In genomic region chr12:29780084-29780483, GRCh38 we compare ENCODE assay signal across 16 cellular contexts. TPM values are rescaled to one million over a fixed set of nuclear protein-coding genes. Genes with fewer than 3 reads are reported as not detected.
DNase-seq lines count a peak whose midpoint lies in the region; ATAC-seq, FAIRE-seq and TF ChIP-seq lines count a peak whose summit lies in the region.
"Had no signal": no experiment of that assay in that cellular context is flagged by ENCODE, and none has a peak within 500 bp of the region (broad histone marks: within the 10 kb centered on the region; RNA-seq: fewer than 3 reads in every experiment).

No MANE protein-coding gene starts in this region.

- no peak for TF ChIP-seq RAD21 in H1 (IDR thresholded peaks at IDR 0.05 in 1 of 2, conservative IDR thresholded peaks at IDR 0.05 in 1 of 2; ENCODE audit: low read depth in 2 of 2, low read length in 2 of 2)

- H4K20me1 ChIP-seq in KMS-11 (ENCODE audit: insufficient read depth) (no peaks in the 10 kb centered on the region), H1 (replicated peaks in 1 of 2; ENCODE audit: control insufficient read depth in 1 of 2, insufficient read depth in 2 of 2, low read length in 2 of 2) (peaks cover 0 to 4% of the 10 kb centered on the region in 2 experiments)
- H4K20me1 ChIP-seq: BLaER1 treated with 17β-estradiol and CSF1 and Interleukin-3, amounts not matched to agents 10 nM and 100 nM had no signal

- H3K27me3 ChIP-seq in KMS-11 (ENCODE audit: insufficient read depth, low read depth) = no peaks in the 10 kb centered on the region
- H3K27me3 ChIP-seq in H1 (replicated peaks in 1 of 4; ENCODE audit: control insufficient read depth in 3 of 4, extremely low read depth in 1 of 4, insufficient read depth in 3 of 4, low read length in 3 of 4) = peaks cover 0 to 2% (median 0%) of the 10 kb centered on the region in 4 experiments; a peak in 2 of 7 replicates
- no peaks in the 10 kb centered on the region for H3K27me3 ChIP-seq in psoas muscle (ENCODE audit: insufficient read depth in 3 of 3, low read length in 2 of 3)
- H3K27me3 ChIP-seq: BLaER1 treated with 17β-estradiol and CSF1 and Interleukin-3, amounts not matched to agents 10 nM and 100 nM had no signal

- no peak overlapping the region for H2AK5ac ChIP-seq in H1 (ENCODE audit: low read depth, low read length)

- no peak overlapping the region for H3K14ac ChIP-seq in H1 (ENCODE audit: insufficient read length)

- no peak overlapping the region for H3K23ac ChIP-seq in H1 (ENCODE audit: insufficient read length)

- H3K9ac ChIP-seq in KMS-11 = no peak overlapping the region
- no peak overlapping the region for H3K9ac ChIP-seq in H1 (replicated peaks in 1 of 4; ENCODE audit: extremely low read depth in 1 of 4, low read depth in 3 of 4, low read length in 3 of 4)
- H3K9ac ChIP-seq: BLaER1 treated with 17β-estradiol and CSF1 and Interleukin-3, amounts not matched to agents 10 nM and 100 nM; GM23248 had no signal

- H3K36me3 ChIP-seq in KMS-11 (ENCODE audit: insufficient read depth) (no peaks in the 10 kb centered on the region; the same call in 1 of the 2 replicates), H1 (ENCODE audit: control insufficient read depth in 2 of 4, insufficient read depth in 4 of 4, low read length in 3 of 4) (peaks cover 0 to 16% (median 5%) of the 10 kb centered on the region in 4 experiments; a peak in 3 of 8 replicates), psoas muscle (ENCODE audit: insufficient read depth in 1 of 2, low read depth in 1 of 2) (peaks cover 0 to 3% of the 10 kb centered on the region in 2 donors)
- H3K36me3 ChIP-seq: BLaER1 treated with 17β-estradiol and CSF1 and Interleukin-3, amounts not matched to agents 10 nM and 100 nM had no signal

- DNase-seq in NCI-H2171 treated with DMSO at 0.1 percent for 48 hours (lab: John Stamatoyannopoulos, UW) (peak; percentile 9), NCI-H2171 (lab: John Stamatoyannopoulos, UW) (no peak), H1 (ENCODE audit: low read depth in 1 of 2, low spot score in 2 of 2) (no peak), psoas muscle (no peak), HPDE6-E6E7 (ENCODE audit: extremely low spot score) (no peak)
- DNase-seq in activated effector memory CD4-positive, alpha-beta T cell treated with anti-CD3 and anti-CD28 coated beads, Interleukin-2, amount 50 U/mL, for 16 hours = no peak
- DNase-seq: CD4-positive, CD25-positive, alpha-beta regulatory T cell; DMS53; GF-D8; GM23248; H7 had no signal

- H3K4me2 ChIP-seq in KMS-11 (peak overlapping the region; percentile 89; the same call in 1 of the 2 replicates), H1 (ENCODE audit: insufficient read depth in 1 of 2, low read depth in 2 of 2, low read length in 2 of 2) (no peak overlapping the region)
- H3K4me2 ChIP-seq: BLaER1 treated with 17β-estradiol and CSF1 and Interleukin-3, amounts not matched to agents 10 nM and 100 nM had no signal

- peaks cover 8% of the 10 kb centered on the region; the same call in 1 of the 2 replicates for H3K23me2 ChIP-seq in H1 (ENCODE audit: low read depth, low read length)

- H3K9me3 ChIP-seq in H1 (ENCODE audit: insufficient read depth in 2 of 2, low read depth in 1 of 2, low read length in 1 of 2) (peaks cover 18 to 20% of the 10 kb centered on the region in 2 experiments), psoas muscle (no peaks in the 10 kb centered on the region)

- no peak overlapping the region for H2AFZ ChIP-seq in KMS-11 (ENCODE audit: low read depth)
- no peak overlapping the region for H2AFZ ChIP-seq in H1 (ENCODE audit: low read length)
- H2AFZ ChIP-seq: GM23248 had no signal

- H2BK12ac ChIP-seq in H1 (ENCODE audit: low read depth, low read length) = no peak overlapping the region

- no peak overlapping the region for H3K4me3 ChIP-seq in KMS-11 (IDR thresholded peaks at IDR 0.05; ENCODE audit: insufficient read depth, low read depth, low read length)
- no peak overlapping the region for H3K4me3 ChIP-seq in H1 (ENCODE audit: extremely low read depth in 1 of 4, insufficient read depth in 2 of 4, low read depth in 3 of 4, low read length in 4 of 4)
- H3K4me3 ChIP-seq in psoas muscle = peak overlapping the region; percentile 75
- H3K4me3 ChIP-seq: BLaER1 treated with 17β-estradiol and CSF1 and Interleukin-3, amounts not matched to agents 10 nM and 100 nM; GM23248 had no signal

- H2BK5ac ChIP-seq in H1 (ENCODE audit: low read depth, low read length) = no peak overlapping the region

- no peak for TF ChIP-seq POLR2A in H1 (IDR thresholded peaks at IDR 0.05; ENCODE audit: control extremely low read depth in 1 of 2, low read depth in 2 of 2, low read length in 2 of 2)

- TF ChIP-seq EP300 in H1 (IDR thresholded peaks at IDR 0.05; ENCODE audit: borderline replicate concordance in 1 of 2, low read depth in 2 of 2, low read length in 2 of 2) = no peak

- H2BK20ac ChIP-seq in H1 (ENCODE audit: low read length) = no peak overlapping the region

- ATAC-seq in psoas muscle (no peak), HG02763 (IDR thresholded peaks at IDR 0.05; ENCODE audit: unreplicated experiment) (no peak)

- H3K18ac ChIP-seq in H1 (ENCODE audit: extremely low read depth, low read length) = no peak overlapping the region

- H3K27ac ChIP-seq in KMS-11 = no peak overlapping the region; the same call in 1 of the 2 replicates
- no peak overlapping the region for H3K27ac ChIP-seq in H1 (ENCODE audit: low read depth, low read length)
- no peak overlapping the region for H3K27ac ChIP-seq in psoas muscle
- H3K27ac ChIP-seq: 22Rv1; BLaER1 treated with 17β-estradiol and CSF1 and Interleukin-3, amounts not matched to agents 10 nM and 100 nM; GM23248 had no signal

- POLR2A ChIA-PET in H1 (lab: Charles Lee; ENCODE audit: partially characterized antibody) = no interaction called here

- H4K91ac ChIP-seq in H1 (replicated peaks; ENCODE audit: insufficient read length, low read length) = no peak overlapping the region

- H4K8ac ChIP-seq in H1 (ENCODE audit: extremely low read depth, insufficient read depth, low read length) = no peak overlapping the region

- H3K79me2 ChIP-seq in KMS-11 (ENCODE audit: insufficient read depth, low read depth) = peaks cover 52% of the 10 kb centered on the region
- peaks cover 4 to 75% of the 10 kb centered on the region in 2 experiments for H3K79me2 ChIP-seq in H1 (ENCODE audit: control insufficient read depth in 1 of 2, insufficient read depth in 2 of 2, low read length in 2 of 2)

- H3K56ac ChIP-seq in H1 (replicated peaks; ENCODE audit: insufficient read length, low read depth, low read length) = no peak overlapping the region

- H2BK120ac ChIP-seq in H1 (replicated peaks; ENCODE audit: low read depth, low read length) = no peak overlapping the region

- no peak overlapping the region for H4K5ac ChIP-seq in H1 (ENCODE audit: insufficient read length, low read depth, low read length)

- CTCF ChIA-PET in H1 (lab: Charles Lee; ENCODE audit: partially characterized antibody) = no interaction called here

- no peak overlapping the region for H2BK15ac ChIP-seq in H1 (ENCODE audit: low read length)

- no peak for FAIRE-seq in H1 (lab: Jason Lieb, UNC)
- FAIRE-seq: GM18507 had no signal

- no peak for TF ChIP-seq CTCF in KMS-11 (conservative IDR thresholded peaks at IDR 0.05; ENCODE audit: low read depth, low read length)
- no peak for TF ChIP-seq CTCF in H1 (IDR thresholded peaks at IDR 0.05; ENCODE audit: control extremely low read depth in 1 of 3, insufficient read depth in 1 of 3, low read depth in 1 of 3, low read length in 3 of 3)
- no peak for TF ChIP-seq CTCF in psoas muscle (IDR thresholded peaks at IDR 0.05)

- H3K79me1 ChIP-seq in H1 (ENCODE audit: low read depth, low read length) = peaks cover 4% of the 10 kb centered on the region; the same call in 1 of the 2 replicates

- no peak overlapping the region for H3K4ac ChIP-seq in H1 (replicated peaks; ENCODE audit: insufficient read length, low read depth, low read length)

- peaks cover 44% of the 10 kb centered on the region for H3K4me1 ChIP-seq in KMS-11 (ENCODE audit: low read depth, poor library complexity, severe bottlenecking)
- H3K4me1 ChIP-seq in H1 (replicated peaks in 1 of 4; ENCODE audit: control insufficient read depth in 3 of 4, insufficient read depth in 4 of 4, low read length in 3 of 4) = peaks cover 0 to 11% (median 1%) of the 10 kb centered on the region in 4 experiments; a peak in 2 of 7 replicates
- peaks cover 44% of the 10 kb centered on the region for H3K4me1 ChIP-seq in psoas muscle

- intact Hi-C loops in psoas muscle (cut with DNase I) = loop anchor here (5.0 to 10.0 kb wide), 6 partner anchors 38 to 1017 kb away; no protein-coding TSS in a partner anchor

TF ChIP-seq in H1, 55 proteins besides CTCF, POLR2A, EP300 and RAD21:
- TF ChIP-seq KDM1A (IDR thresholded peaks at IDR 0.05; ENCODE audit: borderline replicate concordance, low read length) (peak; percentile 76), RXRA (IDR thresholded peaks at IDR 0.05; ENCODE audit: insufficient read depth, low read depth, low read length) (no peak)

RNA-seq across cellular contexts. Expression of gene TMTC1, which starts 3.7 kb away (rescaled TPM):
- 19.8 and 20.8 TPM in 2 replicates for total RNA-seq in H1 (2021; fragmentation: NEBNext Ultra II Directional; extraction: Animal tissue kit (Norgen Biotek cat#: 25700))
- polyA plus RNA-seq in H1 (2011; rRNA removed) (8.5 and 15.4 TPM in 2 replicates), psoas muscle (10 to 100 TPM; 15.8 to 29.8 (median 24.7) TPM)
- 11.2 TPM for polyA plus RNA-seq in H1 (2011; cell fraction: cytosol; rRNA removed)
- polyA plus RNA-seq in H1 (2011; cell fraction: nucleus; rRNA removed) = 12.2 TPM
- 13.3 to 16.5 TPM (median 14.1 TPM) in 4 replicates for polyA plus RNA-seq in H1 (2012, experiment 1 of 2)
- 2.3 TPM for polyA plus RNA-seq in H1 (2012, experiment 2 of 2)
- 6.8 TPM for polyA plus RNA-seq in H1 (2013, experiment 1 of 2)
- 7.4 TPM for polyA plus RNA-seq in H1 (2013, experiment 2 of 2)
- polyA minus RNA-seq in H1 (2011; rRNA and poly(A)+ RNA removed) = 50.1 and 70.9 TPM in 2 replicates
- polyA minus RNA-seq in H1 (2011; cell fraction: cytosol; rRNA and poly(A)+ RNA removed) = 23.5 TPM
- polyA minus RNA-seq in H1 (2011; cell fraction: nucleus; rRNA and poly(A)+ RNA removed) = 71.0 TPM
- 10 to 100 TPM; 30.4 to 45.8 (median 39.5) TPM for total RNA-seq in psoas muscle
- total RNA-seq: CD4-positive, CD25-positive, alpha-beta regulatory T cell had no signal
- polyA plus RNA-seq: CD4-positive, CD25-positive, alpha-beta regulatory T cell had no signal
